Comparison of ENCODE assay signal across 9 cellular contexts in genomic region chr18:68713791-68714190, GRCh38. TPM values are rescaled to one million over a fixed set of nuclear protein-coding genes. Genes with fewer than 3 reads are reported as not detected.
DNase-seq lines count a peak whose midpoint lies in the region; ATAC-seq lines count a peak whose summit lies in the region.
"Had no signal": no experiment of that assay in that cellular context is flagged by ENCODE, and none has a peak within 500 bp of the region (broad histone marks: within the 10 kb centered on the region; RNA-seq: fewer than 3 reads in every experiment).

No MANE protein-coding gene starts in this region.

- H3K27ac ChIP-seq in thymus (ENCODE audit: low read depth), result no peak overlapping the region

- no peaks in the 10 kb centered on the region for H3K9me3 ChIP-seq in thymus (ENCODE audit: control insufficient read depth)

- in situ Hi-C loops in G401 (cut with HindIII; ENCODE audit: low sequenced_read_pairs), result no loop called here

- no peaks in the 10 kb centered on the region for H3K27me3 Mint-ChIP-seq in activated T-cell treated with anti-CD3 and anti-CD28 coated beads, Interleukin-2, amount 50 U/mL, for 24 hours

- peak overlapping the region; percentile 94 for H3K4me3 Mint-ChIP-seq in activated T-cell treated with anti-CD3 and anti-CD28 coated beads, Interleukin-2, amount 50 U/mL, for 24 hours

- H3K27ac Mint-ChIP-seq in activated T-cell treated with anti-CD3 and anti-CD28 coated beads, Interleukin-2, amount 50 U/mL, for 24 hours, result peak overlapping the region; percentile 95
- H3K27ac Mint-ChIP-seq in activated naive CD4-positive, alpha-beta T cell treated with anti-CD3 and anti-CD28 coated beads, Interleukin-2, amount 50 U/mL, for 72 hours, result peak overlapping the region; percentile 91 to 95

- peaks cover 2% of the 10 kb centered on the region for H3K4me1 ChIP-seq in thymus (ENCODE audit: control insufficient read depth, insufficient read depth, low read length)

- peaks cover 53% of the 10 kb centered on the region for H3K4me1 Mint-ChIP-seq in activated T-cell treated with anti-CD3 and anti-CD28 coated beads, Interleukin-2, amount 50 U/mL, for 24 hours (ENCODE audit: low read depth)

- no peaks in the 10 kb centered on the region for H3K27me3 ChIP-seq in thymus (ENCODE audit: control insufficient read depth, insufficient read depth)

- peaks cover 64% of the 10 kb centered on the region for H3K36me3 Mint-ChIP-seq in activated T-cell treated with anti-CD3 and anti-CD28 coated beads, Interleukin-2, amount 50 U/mL, for 24 hours (ENCODE audit: low read depth)
- H3K36me3 Mint-ChIP-seq in activated naive CD4-positive, alpha-beta T cell treated with anti-CD3 and anti-CD28 coated beads, Interleukin-2, amount 50 U/mL, for 72 hours, result peaks cover 26 to 34% of the 10 kb centered on the region in 2 donors

- peaks cover 14% of the 10 kb centered on the region for H3K36me3 ChIP-seq in thymus (ENCODE audit: control insufficient read depth, insufficient read depth)

- ATAC-seq in activated naive CD4-positive, alpha-beta T cell treated with anti-CD3 and anti-CD28 coated beads, Interleukin-2, amount 50 U/mL, for 72 hours, result no peak
- no peak for ATAC-seq in HG03159 (IDR thresholded peaks at IDR 0.05; ENCODE audit: unreplicated experiment)

- no peak for DNase-seq in activated T-cell treated with anti-CD3 and anti-CD28 coated beads, Interleukin-2, amount 50 U/mL, for 24 hours
- no peak for DNase-seq in activated T-cell treated with anti-CD3 and anti-CD28 coated beads, Interleukin-2, amount 50 U/mL, for 48 hours
- DNase-seq in activated naive CD4-positive, alpha-beta T cell treated with anti-CD3 and anti-CD28 coated beads, Interleukin-2, amount 50 U/mL, for 72 hours (ENCODE audit: low spot score in 2 of 2), result no peak
- DNase-seq in kidney tubule cell (ENCODE audit: low spot score) (peak; percentile 4), G401 (ENCODE audit: low spot score) (no peak), activated gamma-delta T cell (lab: John Stamatoyannopoulos, UW) (no peak)
- DNase-seq: NCI-H2029 treated with DMSO at 0.1 percent for 48 hours had no signal

- peak overlapping the region; percentile 88 for H3K4me3 ChIP-seq in thymus (ENCODE audit: low read length)

- 47% methylated on average over 6 of the region's 6 CpGs for WGBS in thymus

- H3K9me3 Mint-ChIP-seq in activated T-cell treated with anti-CD3 and anti-CD28 coated beads, Interleukin-2, amount 50 U/mL, for 24 hours, result no peaks in the 10 kb centered on the region
- H3K9me3 Mint-ChIP-seq in activated naive CD4-positive, alpha-beta T cell treated with anti-CD3 and anti-CD28 coated beads, Interleukin-2, amount 50 U/mL, for 72 hours, result no peaks in the 10 kb centered on the region

RNA-seq across cellular contexts. Expression of gene TMX3, which starts 1.1 kb away (rescaled TPM):
- total RNA-seq in activated naive CD4-positive, alpha-beta T cell treated with anti-CD3 and anti-CD28 coated beads, Interleukin-2, amount 50 U/mL, for 72 hours, result 10 to 100 TPM; 44.0 to 52.7 TPM
- polyA plus RNA-seq in thymus, result 45.4 TPM
- 32.2 and 80.9 TPM in 2 replicates for total RNA-seq in G401 (2014; rRNA removed; shearing (Covaris generic))
